10 cellular contexts compared by ENCODE assay signal in genomic region chr5:140293091-140293996, GRCh38. TPM values are rescaled to one million over a fixed set of nuclear protein-coding genes. Genes with fewer than 3 reads are reported as not detected.
A peak's percentile ranks its signal among the peaks of the same experiment; 100 is the strongest.
DNase-seq lines count a peak whose midpoint lies in the region; ATAC-seq and TF ChIP-seq lines count a peak whose summit lies in the region.
"Had no signal": no experiment of that assay in that cellular context is flagged by ENCODE, and none has a peak within 500 bp of the region (broad histone marks: within the 10 kb centered on the region; RNA-seq: fewer than 3 reads in every experiment).

No MANE protein-coding gene starts in this region.

- peaks cover 3% of the 10 kb centered on the region for H3K9me1 ChIP-seq in IMR-90 (ENCODE audit: insufficient read depth, low read length)

- no peak for ATAC-seq in IMR-90 (ENCODE audit: low read depth)
- peak; percentile 32 to 50 for ATAC-seq in left cardiac atrium
- ATAC-seq in GM19035 (IDR thresholded peaks at IDR 0.05; ENCODE audit: unreplicated experiment): no peak

- H3K36me3 ChIP-seq in IMR-90 (ENCODE audit: control insufficient read depth, insufficient read depth, low read length): no peaks in the 10 kb centered on the region
- H3K36me3 ChIP-seq in skeletal muscle tissue (ENCODE audit: control insufficient read depth in 3 of 3, insufficient read depth in 3 of 3, low read length in 3 of 3): no peaks in the 10 kb centered on the region

- TF ChIP-seq POLR2A in IMR-90 (IDR thresholded peaks at IDR 0.05; ENCODE audit: low read depth, low read length): no peak

- H3K4me1 ChIP-seq in IMR-90 (ENCODE audit: control insufficient read depth, insufficient read depth, low read length) (peaks cover 8% of the 10 kb centered on the region), skeletal muscle tissue (ENCODE audit: control insufficient read depth in 3 of 3, insufficient read depth in 3 of 3, low read length in 3 of 3) (peaks cover 36 to 49% (median 46%) of the 10 kb centered on the region in 3 donors)

- H2AK9ac ChIP-seq in IMR-90 (replicated peaks; ENCODE audit: low read depth, low read length, poor library complexity): no peak overlapping the region

- H3K9me3 ChIP-seq in IMR-90 (ENCODE audit: control insufficient read depth, insufficient read depth, low read length): no peaks in the 10 kb centered on the region
- H3K9me3 ChIP-seq in skeletal muscle tissue (ENCODE audit: control insufficient read depth in 3 of 3, low read length in 3 of 3): no peaks in the 10 kb centered on the region

- H3K23ac ChIP-seq in IMR-90 (ENCODE audit: low read depth, low read length): no peak overlapping the region; the same call in 1 of the 2 replicates

- WGBS in IMR-90 (ENCODE audit: extremely low coverage in 2 of 2, insufficient read length in 1 of 2), 2 experiments: no CpG with 5 or more reads among the region's 5 CpGs

- POLR2A ChIA-PET in IMR-90 (lab: Charles Lee; ENCODE audit: unreplicated experiment): interaction anchor here (0.6 kb wide), 1 partner anchor 807 kb away, joined by 11 read pairs; no protein-coding TSS in a partner anchor

- no peak overlapping the region for H2BK20ac ChIP-seq in IMR-90 (ENCODE audit: low read depth, low read length)

- no peak overlapping the region for H4K91ac ChIP-seq in IMR-90 (ENCODE audit: insufficient read depth, low read depth, low read length)

- H4K20me1 ChIP-seq in IMR-90 (ENCODE audit: insufficient read depth, low read length): peaks cover 14% of the 10 kb centered on the region; the same call in 1 of the 2 replicates

- no peak overlapping the region for H2AK5ac ChIP-seq in IMR-90 (ENCODE audit: low read depth, low read length)

- no peak overlapping the region for H2BK15ac ChIP-seq in IMR-90 (ENCODE audit: low read depth, low read length)

- H3K56ac ChIP-seq in IMR-90 (ENCODE audit: extremely low read depth, insufficient read depth, low read length): no peak overlapping the region

- no peak for TF ChIP-seq RAD21 in IMR-90 (IDR thresholded peaks at IDR 0.05; ENCODE audit: low read length)

- no peak overlapping the region for H4K5ac ChIP-seq in IMR-90 (ENCODE audit: low read depth, low read length)

- no peak overlapping the region for H4K8ac ChIP-seq in IMR-90 (ENCODE audit: low read depth in 2 of 2, low read length in 2 of 2)

- intact Hi-C loops in IMR-90 (cut with micrococcal nuclease): no loop called here
- intact Hi-C loops in left cardiac atrium (cut with DNase I): loop anchor here (10.0 kb wide), 1 partner anchor 51 kb away; the partner anchor contains the start of gene HBEGF (in 2 of the 2)

- H3K4me2 ChIP-seq in IMR-90 (ENCODE audit: low read depth, low read length): peak overlapping the region; percentile 45

- no peak overlapping the region for H3K4ac ChIP-seq in IMR-90 (ENCODE audit: low read depth, low read length)

- H3K27ac ChIP-seq in IMR-90 (ENCODE audit: insufficient read depth, low read length): no peak overlapping the region
- peak overlapping the region; percentile 78 for H3K27ac ChIP-seq in skeletal muscle tissue (ENCODE audit: low read depth, low read length)

- no peak overlapping the region for H3K18ac ChIP-seq in IMR-90 (ENCODE audit: low read depth, low read length)

- no peak overlapping the region for H2AFZ ChIP-seq in IMR-90 (replicated peaks; ENCODE audit: low read length, poor library complexity)

- no peak overlapping the region for H2BK5ac ChIP-seq in IMR-90 (ENCODE audit: low read depth, low read length, poor library complexity, severe bottlenecking)

- H3K27me3 ChIP-seq in IMR-90 (ENCODE audit: control insufficient read depth, insufficient read depth, low read length) (no peaks in the 10 kb centered on the region), skeletal muscle tissue (ENCODE audit: control insufficient read depth in 3 of 3, insufficient read depth in 3 of 3, low read length in 3 of 3) (no peaks in the 10 kb centered on the region)

- TF ChIP-seq CTCF in IMR-90 (conservative IDR thresholded peaks at IDR 0.05; ENCODE audit: low read depth, low read length): no peak

- no peak overlapping the region for H2BK120ac ChIP-seq in IMR-90 (ENCODE audit: low read depth, low read length)

- no peak overlapping the region for H3K4me3 ChIP-seq in IMR-90 (ENCODE audit: insufficient read depth, low read depth, low read length)
- H3K4me3 ChIP-seq in skeletal muscle tissue (ENCODE audit: low read length in 3 of 3): no peak overlapping the region
- H3K4me3 ChIP-seq: lung had no signal

- no TSS peak for BruUV-seq in IMR-90 (replicated peaks; lab: Mats Ljungman, UMichigan)

- peaks cover 14 to 57% of the 10 kb centered on the region in 2 experiments for H3K79me1 ChIP-seq in IMR-90 (ENCODE audit: low read depth in 1 of 2, low read length in 2 of 2)

- in situ Hi-C loops in IMR-90 (cut with MboI; ENCODE audit: low sequenced_read_pairs): no loop called here

- H3K14ac ChIP-seq in IMR-90 (replicated peaks; ENCODE audit: low read depth, low read length): no peak overlapping the region

- DNase-seq in IMR-90 (peak; percentile 57), astrocyte of the hippocampus (ENCODE audit: low read depth, low spot score) (peak; percentile 30), left cardiac atrium (no peak), NCI-H2227 (lab: John Stamatoyannopoulos, UW; ENCODE audit: unreplicated experiment) (no peak), NCI-H510A treated with DMSO at 0.1 percent for 48 hours (lab: John Stamatoyannopoulos, UW) (no peak)
- DNase-seq in stimulated activated CD4-positive, alpha-beta T cell treated with anti-CD3 and anti-CD28 coated beads, Interleukin-12 subunit alpha, Interleukin-12 subunit beta, amount 100 ng/mL, for 4 hours: no peak
- DNase-seq: stimulated activated CD4-positive, alpha-beta T cell treated with anti-CD3 and anti-CD28 coated beads, Interleukin-2, amount 100 ng/mL, for 24 hours had no signal

- dilution Hi-C loops in IMR-90 (cut with HindIII; ENCODE audit: low sequenced_read_pairs, unreplicated experiment): no loop called here

- H3K9ac ChIP-seq in IMR-90 (ENCODE audit: low read depth, low read length): no peak overlapping the region
- H3K9ac ChIP-seq in skeletal muscle tissue (ENCODE audit: low read depth in 1 of 3, low read length in 3 of 3): peak overlapping the region in 2 of 3 donors; percentile 20 to 33

- CTCF ChIA-PET in IMR-90 (lab: Yijun Ruan, JAX): interaction anchor here (0.6 to 1.2 kb wide), 3 partner anchors 53 to 260 kb away, joined by 3 to 7 read pairs (median 4); no protein-coding TSS in a partner anchor

TF ChIP-seq in IMR-90, 13 proteins besides CTCF, POLR2A, EP300 and RAD21:
- TF ChIP-seq MAFK (IDR thresholded peaks at IDR 0.05; ENCODE audit: low read depth, low read length) (no peak), CEBPB (IDR thresholded peaks at IDR 0.05; ENCODE audit: low read depth, low read length) (peak; percentile 73), CHD1 (IDR thresholded peaks at IDR 0.05; ENCODE audit: low read depth, low read length) (no peak)

RNA-seq across cellular contexts. Expression of gene PFDN1, which starts 9.6 kb away (rescaled TPM):
- total RNA-seq in IMR-90 (2012; rRNA removed): 92.8 and 98.8 TPM in 2 replicates
- polyA plus RNA-seq in IMR-90 (2012; rRNA removed): 134 and 140 TPM in 2 replicates
- polyA plus RNA-seq in IMR-90 (2012; cell fraction: cytosol; rRNA removed): 85.4 and 108 TPM in 2 replicates
- 39.7 and 45.7 TPM in 2 replicates for polyA plus RNA-seq in IMR-90 (2012; cell fraction: nucleus; rRNA removed; ENCODE audit: low replicate concordance)
- total RNA-seq in left cardiac atrium: 10 to 100 TPM; 49.1 to 54.7 TPM
- 34.4 TPM for total RNA-seq in skeletal muscle tissue

RNA-seq across cellular contexts. Expression of gene HBEGF, which starts 53.1 kb away (rescaled TPM):
- 18.8 and 26.9 TPM in 2 replicates for total RNA-seq in IMR-90 (2012; rRNA removed)
- 36.1 and 48.7 TPM in 2 replicates for polyA plus RNA-seq in IMR-90 (2012; rRNA removed)
- polyA plus RNA-seq in IMR-90 (2012; cell fraction: cytosol; rRNA removed): 31.0 and 54.1 TPM in 2 replicates
- polyA plus RNA-seq in IMR-90 (2012; cell fraction: nucleus; rRNA removed; ENCODE audit: low replicate concordance): 41.9 and 95.5 TPM in 2 replicates
- total RNA-seq in left cardiac atrium: 10 to 100 TPM; 12.9 to 18.3 TPM
- 11.0 TPM for total RNA-seq in skeletal muscle tissue

Comparison
In these comparisons a context has a peak if more than half of its experiments do, and no peak if none do; other contexts are left out.
1. ATAC-seq: peak in left cardiac atrium (2 of 2); none in IMR-90 (single experiment) and GM19035 (single experiment).
2. DNase-seq: peak in IMR-90 (single experiment) and astrocyte of the hippocampus (single experiment); none in left cardiac atrium (single experiment), stimulated activated CD4-positive, alpha-beta T cell treated with anti-CD3 and anti-CD28 coated beads, Interleukin-12 subunit alpha, Interleukin-12 subunit beta, amount 100 ng/mL, for 4 hours (single experiment), NCI-H2227 (single experiment) and NCI-H510A treated with DMSO at 0.1 percent for 48 hours (single experiment).